ENCODE assay signal across 10 cellular contexts in genomic region chr12:104733717-104734175, GRCh38.
DNase-seq lines count a peak whose midpoint lies in the region; ATAC-seq and TF ChIP-seq lines count a peak whose summit lies in the region.
"Had no signal": no experiment of that assay in that cellular context is flagged by ENCODE, and none has a peak within 500 bp of the region (broad histone marks: within the 10 kb centered on the region; RNA-seq: fewer than 3 reads in every experiment).

No MANE protein-coding gene starts in this region.

- DNase-seq in stimulated activated CD4-positive, alpha-beta T cell treated with anti-CD3 and anti-CD28 coated beads, Interleukin-1b, Interleukin-23, amount 100 ng/mL, for 48 hours, result peak; percentile 28
- DNase-seq in stimulated activated CD4-positive, alpha-beta T cell treated with anti-CD3 and anti-CD28 coated beads, Interleukin-4, amount 100 ng/mL, for 24 hours, result no peak
- DNase-seq in NCI-H460 (ENCODE audit: extremely low read depth, low read depth) (peak; percentile 15), choroid plexus epithelial cell (ENCODE audit: low read depth) (no peak), NCI-H146 treated with DMSO at 0.1 percent for 48 hours (lab: John Stamatoyannopoulos, UW; ENCODE audit: unreplicated experiment) (no peak), occipital lobe (lab: John Stamatoyannopoulos, UW) (no peak), CD14-positive monocyte (ENCODE audit: low spot score) (no peak)
- DNase-seq: left cardiac atrium; stimulated activated CD4-positive, alpha-beta T cell treated with anti-CD3 and anti-CD28 coated beads, Interleukin-4, amount 100 ng/mL, for 4 hours had no signal

- peaks cover 27 to 57% of the 10 kb centered on the region in 2 donors for H3K36me3 Mint-ChIP-seq in CD14-positive monocyte

- H3K27me3 Mint-ChIP-seq in CD14-positive monocyte (ENCODE audit: low read depth in 3 of 3), result peaks cover 0 to 4% (median 0%) of the 10 kb centered on the region in 3 donors

- H3K4me1 Mint-ChIP-seq in CD14-positive monocyte, result peaks cover 42% of the 10 kb centered on the region

- no peaks in the 10 kb centered on the region for H3K9me3 Mint-ChIP-seq in CD14-positive monocyte

- intact Hi-C loops in CD14-positive monocyte (cut with micrococcal nuclease), result no loop called here

- no peak overlapping the region for H3K27ac Mint-ChIP-seq in CD14-positive monocyte

- H3K4me3 ChIP-seq in choroid plexus epithelial cell (ENCODE audit: low read depth, low read length), result no peak overlapping the region

- TF ChIP-seq CTCF in choroid plexus epithelial cell (conservative IDR thresholded peaks at IDR 0.05; ENCODE audit: low read depth, low read length) (peak; percentile 24), CD14-positive monocyte (IDR thresholded peaks at IDR 0.05) (no peak)

- H3K4me3 Mint-ChIP-seq in CD14-positive monocyte, result no peak overlapping the region

- ATAC-seq in GM19463 (IDR thresholded peaks at IDR 0.05; ENCODE audit: unreplicated experiment), result no peak

Comparison
In these comparisons a context has a peak if more than half of its experiments do, and no peak if none do; other contexts are left out.
1. DNase-seq: peak in stimulated activated CD4-positive, alpha-beta T cell treated with anti-CD3 and anti-CD28 coated beads, Interleukin-1b, Interleukin-23, amount 100 ng/mL, for 48 hours (single experiment) and NCI-H460 (single experiment); none in stimulated activated CD4-positive, alpha-beta T cell treated with anti-CD3 and anti-CD28 coated beads, Interleukin-4, amount 100 ng/mL, for 24 hours (single experiment), choroid plexus epithelial cell (single experiment), NCI-H146 treated with DMSO at 0.1 percent for 48 hours (single experiment), occipital lobe (single experiment) and CD14-positive monocyte (single experiment).